ENCODE assay signal across 27 cellular contexts in genomic region chr11:130216591-130217132, GRCh38. TPM values are rescaled to one million over a fixed set of nuclear protein-coding genes. Genes with fewer than 3 reads are reported as not detected.
A peak's percentile ranks its signal among the peaks of the same experiment; 100 is the strongest.
DNase-seq lines count a peak whose midpoint lies in the region; ATAC-seq and TF ChIP-seq lines count a peak whose summit lies in the region.
"Had no signal": no experiment of that assay in that cellular context is flagged by ENCODE, and none has a peak within 500 bp of the region (broad histone marks: within the 10 kb centered on the region; RNA-seq: fewer than 3 reads in every experiment).

No MANE protein-coding gene starts in this region.

- no peak for TF ChIP-seq CTCF in right atrium auricular region (IDR thresholded peaks at IDR 0.05)
- TF ChIP-seq CTCF in left ventricle myocardium inferior (IDR thresholded peaks at IDR 0.05; ENCODE audit: borderline replicate concordance), result no peak
- no peak for TF ChIP-seq CTCF in osteocyte (IDR thresholded peaks at IDR 0.05)

- H3K36me3 ChIP-seq in right atrium auricular region, result no peaks in the 10 kb centered on the region
- no peaks in the 10 kb centered on the region for H3K36me3 ChIP-seq in left ventricle myocardium inferior
- H3K36me3 ChIP-seq: BLaER1, breast epithelium, colonic mucosa, HAP-1, thyroid gland, WERI-Rb-1 had no signal

- H3K27me3 ChIP-seq in right atrium auricular region (no peaks in the 10 kb centered on the region), left ventricle myocardium inferior (ENCODE audit: low read depth) (peaks cover 34% of the 10 kb centered on the region)
- H3K27me3 ChIP-seq: BLaER1, breast epithelium, colonic mucosa, thyroid gland had no signal

- H3K4me3 ChIP-seq in right atrium auricular region (no peak overlapping the region), left ventricle myocardium inferior (no peak overlapping the region)
- H3K4me3 ChIP-seq: BLaER1, breast epithelium, colonic mucosa, HAP-1, K562, mucosa of descending colon, SK-N-MC, thyroid gland had no signal

- H3K4me1 Mint-ChIP-seq in osteocyte (ENCODE audit: unreplicated experiment), result peaks cover 10% of the 10 kb centered on the region

- H3K9me3 ChIP-seq in right atrium auricular region (no peaks in the 10 kb centered on the region), left ventricle myocardium inferior (replicated peaks) (no peaks in the 10 kb centered on the region)
- H3K9me3 ChIP-seq: BLaER1, breast epithelium, colonic mucosa, HAP-1, mucosa of descending colon, thyroid gland had no signal

- DNase-seq in right atrium auricular region (ENCODE audit: low spot score) (peak; percentile 11), left ventricle myocardium inferior (no peak), left colon (no peak), osteocyte (ENCODE audit: extremely low spot score, unreplicated experiment) (peak; percentile 72), GM19240 (ENCODE audit: insufficient read length, low spot score) (no peak), SHP77 (lab: John Stamatoyannopoulos, UW) (no peak), SKM-1 treated with dmso at 0.1 percent for 144 hours (lab: John Stamatoyannopoulos, UW; ENCODE audit: unreplicated experiment) (no peak)
- DNase-seq: activated naive CD4-positive, alpha-beta T cell treated with Interleukin-2 at 50 U/mL for 16 hours; activated T-cell treated with anti-CD3 and anti-CD28 coated beads, Interleukin-2, amount 50 U/mL, for 24 hours; amniotic stem cell; colonic mucosa; left cardiac atrium; MM.1S; NCI-H1436 treated with DMSO at 0.1 percent for 48 hours; NCI-H524; stimulated activated CD4-positive, alpha-beta T cell treated with anti-CD3 and anti-CD28 coated beads, Interleukin-4, amount 100 ng/mL, for 24 hours; stimulated activated naive CD4-positive, alpha-beta T cell treated with Interleukin-2 at 50 U/mL for 16 hours; thyroid gland; WERI-Rb-1 had no signal

- peak; percentile 1 for ATAC-seq in left colon
- no peak for ATAC-seq in HG02870 (IDR thresholded peaks at IDR 0.05; ENCODE audit: unreplicated experiment)
- ATAC-seq: K562 had no signal

- H3K4me3 Mint-ChIP-seq in osteocyte (ENCODE audit: unreplicated experiment), result no peak overlapping the region
- H3K4me3 Mint-ChIP-seq: activated T-cell treated with anti-CD3 and anti-CD28 coated beads, Interleukin-2, amount 50 U/mL, for 24 hours; T-helper 2 cell treated with Interferon-gamma antibody and Interleukin-4, amounts not matched to agents 5 μg/mL and 100 μg/mL, for 36 hours had no signal

- H3K36me3 Mint-ChIP-seq in osteocyte (ENCODE audit: unreplicated experiment), result no peaks in the 10 kb centered on the region

- no peak overlapping the region for H3K27ac Mint-ChIP-seq in osteocyte (ENCODE audit: unreplicated experiment)
- H3K27ac Mint-ChIP-seq: activated T-cell treated with anti-CD3 and anti-CD28 coated beads, Interleukin-2, amount 50 U/mL, for 24 hours; T-helper 2 cell treated with Interferon-gamma antibody and Interleukin-4, amounts not matched to agents 5 μg/mL and 100 μg/mL, for 36 hours had no signal

- intact Hi-C loops in left ventricle myocardium inferior (cut with micrococcal nuclease) (loop anchor here (10.0 kb wide), 1 partner anchor 208 kb away; the partner anchor contains the start of gene ADAMTS8), left colon (cut with DNase I, micrococcal nuclease) (no loop called here)

- peaks cover 19% of the 10 kb centered on the region for H3K27me3 Mint-ChIP-seq in osteocyte (ENCODE audit: unreplicated experiment)

- peaks cover 0 to 26% of the 10 kb centered on the region in 2 donors for H3K4me1 ChIP-seq in right atrium auricular region
- H3K4me1 ChIP-seq in left ventricle myocardium inferior, result peaks cover 6% of the 10 kb centered on the region
- H3K4me1 ChIP-seq: BLaER1, breast epithelium, colonic mucosa, HAP-1 had no signal

- no peaks in the 10 kb centered on the region for H3K9me3 Mint-ChIP-seq in osteocyte (ENCODE audit: unreplicated experiment)
- H3K9me3 Mint-ChIP-seq: activated T-cell treated with anti-CD3 and anti-CD28 coated beads, Interleukin-2, amount 50 U/mL, for 24 hours; T-helper 2 cell treated with Interferon-gamma antibody and Interleukin-4, amounts not matched to agents 5 μg/mL and 100 μg/mL, for 36 hours had no signal

- no peak overlapping the region for H3K27ac ChIP-seq in right atrium auricular region
- no peak overlapping the region for H3K27ac ChIP-seq in left ventricle myocardium inferior (replicated peaks)
- H3K27ac ChIP-seq: BLaER1, breast epithelium, colonic mucosa, SK-N-MC, thyroid gland, WERI-Rb-1 had no signal

RNA-seq across cellular contexts. Expression of gene ST14, which starts 57.1 kb away (rescaled TPM):
- total RNA-seq in right atrium auricular region, result 1 to 10 TPM in 1 of 2 donors, under 1 TPM in 1; 0.85 to 6.0 TPM
- total RNA-seq in left ventricle myocardium inferior, result 1.0 TPM
- 100 to 1,000 TPM; 499 to 535 TPM for total RNA-seq in left colon
- not detected in 2 replicates for total RNA-seq in osteocyte

Comparison
In these comparisons a context has a peak if more than half of its experiments do, and no peak if none do; other contexts are left out.
1. DNase-seq: peak in right atrium auricular region (single experiment) and osteocyte (single experiment); none in left ventricle myocardium inferior (single experiment), left colon (0 of 2), GM19240 (single experiment), SHP77 (0 of 2) and SKM-1 treated with dmso at 0.1 percent for 144 hours (single experiment).
2. RNA of gene ST14, which starts 57.1 kb away (total RNA-seq): 499 to 535 TPM in left colon; 0.85 to 6.0 TPM in right atrium auricular region, 1.0 TPM in left ventricle myocardium inferior (single experiment) and not detected in osteocyte; every median in the first group is over 10 times any median in the second.